ENCODE assay signal across 8 cellular contexts in the genomic region with DNA sequence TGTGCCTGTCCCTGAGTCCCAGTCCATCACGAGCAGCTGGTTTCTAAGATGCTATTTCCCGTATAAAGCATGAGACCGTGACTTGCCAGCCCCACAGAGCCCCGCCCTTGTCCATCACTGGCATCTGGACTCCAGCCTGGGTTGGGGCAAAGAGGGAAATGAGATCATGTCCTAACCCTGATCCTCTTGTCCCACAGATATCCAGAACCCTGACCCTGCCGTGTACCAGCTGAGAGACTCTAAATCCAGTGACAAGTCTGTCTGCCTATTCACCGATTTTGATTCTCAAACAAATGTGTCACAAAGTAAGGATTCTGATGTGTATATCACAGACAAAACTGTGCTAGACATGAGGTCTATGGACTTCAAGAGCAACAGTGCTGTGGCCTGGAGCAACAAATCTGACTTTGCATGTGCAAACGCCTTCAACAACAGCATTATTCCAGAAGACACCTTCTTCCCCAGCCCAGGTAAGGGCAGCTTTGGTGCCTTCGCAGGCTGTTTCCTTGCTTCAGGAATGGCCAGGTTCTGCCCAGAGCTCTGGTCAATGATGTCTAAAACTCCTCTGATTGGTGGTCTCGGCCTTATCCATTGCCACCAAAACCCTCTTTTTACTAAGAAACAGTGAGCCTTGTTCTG. TPM values are rescaled to one million over a fixed set of nuclear protein-coding genes. Genes with fewer than 3 reads are reported as not detected.
A peak's percentile ranks its signal among the peaks of the same experiment; 100 is the strongest.
DNase-seq lines count a peak whose midpoint lies in the region; ATAC-seq, FAIRE-seq and TF ChIP-seq lines count a peak whose summit lies in the region.

No MANE protein-coding gene starts in this region.

- no peaks in the 10 kb centered on the region for H3K9me3 Mint-ChIP-seq in activated CD4-positive, alpha-beta T cell treated with anti-CD3 and anti-CD28 coated beads, Interleukin-2, amount 10 ng/mL, durations not matched to agents 24 days and 14 days
- H3K9me3 Mint-ChIP-seq in activated T-helper 17 cell treated with anti-CD3 and anti-CD28 coated beads, Interleukin-2, amount 50 U/mL, for 72 hours = no peaks in the 10 kb centered on the region

- H3K27ac Mint-ChIP-seq in activated CD4-positive, alpha-beta T cell treated with anti-CD3 and anti-CD28 coated beads, Interleukin-2, amount 10 ng/mL, durations not matched to agents 24 days and 14 days = peak overlapping the region; percentile 93
- peak overlapping the region; percentile 99 for H3K27ac Mint-ChIP-seq in activated T-helper 17 cell treated with anti-CD3 and anti-CD28 coated beads, Interleukin-2, amount 50 U/mL, for 72 hours

- no peaks in the 10 kb centered on the region for H3K27me3 Mint-ChIP-seq in activated CD4-positive, alpha-beta T cell treated with anti-CD3 and anti-CD28 coated beads, Interleukin-2, amount 10 ng/mL, durations not matched to agents 24 days and 14 days
- no peaks in the 10 kb centered on the region for H3K27me3 Mint-ChIP-seq in activated T-helper 17 cell treated with anti-CD3 and anti-CD28 coated beads, Interleukin-2, amount 50 U/mL, for 72 hours

- CTCF ChIA-PET in PC-9 (lab: Charles Lee) = no interaction called here

- H3K36me3 Mint-ChIP-seq in activated CD4-positive, alpha-beta T cell treated with anti-CD3 and anti-CD28 coated beads, Interleukin-2, amount 10 ng/mL, durations not matched to agents 24 days and 14 days (ENCODE audit: low read depth) = peaks cover 95% of the 10 kb centered on the region
- peaks cover 100% of the 10 kb centered on the region for H3K36me3 Mint-ChIP-seq in activated T-helper 17 cell treated with anti-CD3 and anti-CD28 coated beads, Interleukin-2, amount 50 U/mL, for 72 hours (ENCODE audit: low read depth)

- H3K4me2 ChIP-seq in PC-9 = no peak overlapping the region

- no peak overlapping the region for H2AFZ ChIP-seq in PC-9

- H3K4me1 Mint-ChIP-seq in activated CD4-positive, alpha-beta T cell treated with anti-CD3 and anti-CD28 coated beads, Interleukin-2, amount 10 ng/mL, durations not matched to agents 24 days and 14 days = peaks cover 92% of the 10 kb centered on the region
- peaks cover 72% of the 10 kb centered on the region for H3K4me1 Mint-ChIP-seq in activated T-helper 17 cell treated with anti-CD3 and anti-CD28 coated beads, Interleukin-2, amount 50 U/mL, for 72 hours

- peak overlapping the region; percentile 61 to 63 for H3K27ac ChIP-seq in kidney (ENCODE audit: low read depth in 2 of 2, low read length in 2 of 2)
- H3K27ac ChIP-seq in subcutaneous abdominal adipose tissue (ENCODE audit: low read depth, low read length) = peak overlapping the region; percentile 67
- no peak overlapping the region for H3K27ac ChIP-seq in PC-9

- POLR2A ChIA-PET in PC-9 (lab: Charles Lee; ENCODE audit: unreplicated experiment) = no interaction called here

- no TSS peak for BruUV-seq in PC-9 (replicated peaks; lab: Mats Ljungman, UMichigan)

- H3K9ac ChIP-seq in kidney (ENCODE audit: low read length in 2 of 2) = peak overlapping the region; percentile 38 to 59
- H3K9ac ChIP-seq in subcutaneous abdominal adipose tissue (ENCODE audit: low read length in 5 of 5) = no peak overlapping the region

- no peaks in the 10 kb centered on the region for H4K20me1 ChIP-seq in PC-9 (ENCODE audit: insufficient read depth)

- H3K36me3 ChIP-seq in kidney (ENCODE audit: control insufficient read depth in 1 of 2, insufficient read depth in 2 of 2, low read length in 2 of 2) (no peaks in the 10 kb centered on the region), subcutaneous abdominal adipose tissue (ENCODE audit: control insufficient read depth in 5 of 5, insufficient read depth in 5 of 5, low read length in 5 of 5) (no peaks in the 10 kb centered on the region), PC-9 (ENCODE audit: low read depth) (no peaks in the 10 kb centered on the region)

- no peaks in the 10 kb centered on the region for H3K9me2 ChIP-seq in PC-9 (ENCODE audit: insufficient read depth)

- TF ChIP-seq CTCF in kidney (IDR thresholded peaks at IDR 0.05; ENCODE audit: borderline replicate concordance, extremely low read depth, insufficient read depth) (no peak), PC-9 (conservative IDR thresholded peaks at IDR 0.05) (no peak)

- no peak for DNase-seq in activated CD4-positive, alpha-beta T cell treated with anti-CD3 and anti-CD28 coated beads, Interleukin-2, amount 10 ng/mL, durations not matched to agents 24 days and 14 days
- DNase-seq in activated CD4-positive, alpha-beta T cell treated with anti-CD3 and anti-CD28 coated beads, Interleukin-2, amount 50 U/mL, for 1 hour = no peak
- DNase-seq in kidney = no peak
- DNase-seq in NCI-H226 = no peak
- DNase-seq in NCI-H774 (lab: John Stamatoyannopoulos, UW) = no peak
- no peak for DNase-seq in PC-9

- H3K27me3 ChIP-seq in subcutaneous abdominal adipose tissue (ENCODE audit: control insufficient read depth in 5 of 5, insufficient read depth in 4 of 5, low read length in 5 of 5) = peaks cover 0 to 8% (median 0%) of the 10 kb centered on the region in 5 donors
- no peaks in the 10 kb centered on the region for H3K27me3 ChIP-seq in PC-9 (ENCODE audit: insufficient read depth, low read depth)

- FAIRE-seq in kidney (lab: Jason Lieb, UNC) = no peak

- no peaks in the 10 kb centered on the region for H3K79me2 ChIP-seq in PC-9 (ENCODE audit: low read depth)

- peaks cover 24 to 28% of the 10 kb centered on the region in 2 donors for H3K4me1 ChIP-seq in kidney (ENCODE audit: control insufficient read depth in 1 of 2, insufficient read depth in 1 of 2, low read depth in 1 of 2, low read length in 2 of 2)
- H3K4me1 ChIP-seq in subcutaneous abdominal adipose tissue (ENCODE audit: control insufficient read depth in 5 of 5, insufficient read depth in 5 of 5, low read length in 5 of 5) = peaks cover 0 to 44% (median 11%) of the 10 kb centered on the region in 5 donors
- no peaks in the 10 kb centered on the region for H3K4me1 ChIP-seq in PC-9 (replicated peaks; ENCODE audit: insufficient read depth)

- H3K9me3 ChIP-seq in kidney (ENCODE audit: control insufficient read depth in 1 of 2, low read length in 2 of 2) = no peaks in the 10 kb centered on the region
- H3K9me3 ChIP-seq in subcutaneous abdominal adipose tissue (ENCODE audit: control insufficient read depth in 5 of 5, low read length in 5 of 5) = no peaks in the 10 kb centered on the region
- H3K9me3 ChIP-seq in PC-9 (ENCODE audit: insufficient read depth, low read depth) = no peaks in the 10 kb centered on the region

- intact Hi-C loops in activated CD4-positive, alpha-beta T cell treated with anti-CD3 and anti-CD28 coated beads, Interleukin-2, amount 10 ng/mL, durations not matched to agents 24 days and 14 days (cut with micrococcal nuclease) = no loop called here
- intact Hi-C loops in kidney (cut with DNase I) (no loop called here), PC-9 (cut with micrococcal nuclease; ENCODE audit: unreplicated experiment) (no loop called here)

- no peaks in the 10 kb centered on the region for H3F3A ChIP-seq in PC-9 (ENCODE audit: insufficient read depth, low read depth)

- no peak for ATAC-seq in activated T-helper 17 cell treated with anti-CD3 and anti-CD28 coated beads, Interleukin-2, amount 50 U/mL, for 72 hours (replicated peaks)

- H3K4me3 ChIP-seq in kidney (ENCODE audit: low read length in 2 of 2) (no peak overlapping the region), subcutaneous abdominal adipose tissue (ENCODE audit: low read depth in 1 of 5, low read length in 5 of 5) (no peak overlapping the region), PC-9 (no peak overlapping the region)

- peak overlapping the region; percentile 84 for H3K4me3 Mint-ChIP-seq in activated CD4-positive, alpha-beta T cell treated with anti-CD3 and anti-CD28 coated beads, Interleukin-2, amount 10 ng/mL, durations not matched to agents 24 days and 14 days
- H3K4me3 Mint-ChIP-seq in activated T-helper 17 cell treated with anti-CD3 and anti-CD28 coated beads, Interleukin-2, amount 50 U/mL, for 72 hours = peak overlapping the region; percentile 88

RNA-seq across cellular contexts. Expression of gene DAD1, which starts 41.6 kb away (rescaled TPM):
- total RNA-seq in activated CD4-positive, alpha-beta T cell treated with anti-CD3 and anti-CD28 coated beads, Interleukin-2, amount 10 ng/mL, durations not matched to agents 24 days and 14 days = 255 and 266 TPM in 2 replicates
- total RNA-seq in activated T-helper 17 cell treated with anti-CD3 and anti-CD28 coated beads, Interleukin-2, amount 50 U/mL, for 72 hours = 100 to 1,000 TPM; 218 to 229 TPM
- total RNA-seq in kidney (205 TPM), PC-9 (2021) (129 and 155 TPM in 2 replicates)
- polyA plus RNA-seq in kidney (ENCODE audit: insufficient read depth, low read depth, low replicate concordance) = 523 TPM

RNA-seq across cellular contexts. Expression of gene ABHD4, which starts 50.7 kb away (rescaled TPM):
- 9.7 and 10.3 TPM in 2 replicates for total RNA-seq in activated CD4-positive, alpha-beta T cell treated with anti-CD3 and anti-CD28 coated beads, Interleukin-2, amount 10 ng/mL, durations not matched to agents 24 days and 14 days
- 10 to 100 TPM; 11.2 to 31.0 TPM for total RNA-seq in activated T-helper 17 cell treated with anti-CD3 and anti-CD28 coated beads, Interleukin-2, amount 50 U/mL, for 72 hours
- 34.1 TPM for total RNA-seq in kidney
- polyA plus RNA-seq in kidney (ENCODE audit: insufficient read depth, low read depth, low replicate concordance) = 45.2 TPM
- total RNA-seq in PC-9 (2021) = 62.1 and 83.2 TPM in 2 replicates

Comparison
In these comparisons a context has a peak if more than half of its experiments do, and no peak if none do; other contexts are left out.
1. H3K9ac ChIP-seq: peak in kidney (2 of 2); none in subcutaneous abdominal adipose tissue (0 of 5).